In the genomic region with DNA sequence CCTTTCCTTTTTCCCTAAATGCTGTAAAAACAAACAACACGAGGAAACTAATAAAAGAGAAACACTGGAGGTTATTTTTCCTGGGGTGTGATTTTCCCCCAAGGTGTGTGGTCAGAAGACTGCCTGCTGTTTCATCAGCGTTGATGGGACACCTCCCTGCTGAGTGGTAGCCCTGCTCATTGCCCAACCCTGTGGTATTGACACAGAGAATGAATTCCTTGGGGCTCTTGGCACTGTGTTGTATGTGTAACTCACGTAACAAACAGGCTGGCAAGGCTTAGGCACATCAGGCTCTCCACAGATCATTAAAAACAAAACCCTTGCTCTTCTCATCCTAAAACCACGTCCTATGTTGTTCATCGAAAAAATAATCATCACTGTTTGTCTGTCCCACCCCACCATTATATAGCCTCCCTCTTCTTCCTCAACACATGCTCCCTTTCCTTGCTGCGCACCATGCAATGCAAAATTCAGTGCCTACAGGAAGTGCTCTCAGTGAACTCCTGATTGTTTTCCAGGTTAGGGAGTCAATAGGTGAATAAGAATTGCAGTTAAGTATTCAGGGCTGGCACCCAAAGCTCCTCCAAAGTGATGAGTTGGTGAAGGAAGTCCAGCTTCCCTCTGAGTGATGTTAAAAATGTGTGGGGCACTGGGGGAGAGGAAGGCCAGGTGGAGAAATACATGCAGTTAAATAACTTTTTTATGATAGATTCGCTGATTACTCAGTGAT, we compare ENCODE assay signal across 14 cellular contexts. TPM values are rescaled to one million over a fixed set of nuclear protein-coding genes. Genes with fewer than 3 reads are reported as not detected.
DNase-seq lines count a peak whose midpoint lies in the region; ATAC-seq and TF ChIP-seq lines count a peak whose summit lies in the region.
"Had no signal": no experiment of that assay in that cellular context is flagged by ENCODE, and none has a peak within 500 bp of the region (broad histone marks: within the 10 kb centered on the region; RNA-seq: fewer than 3 reads in every experiment).

No MANE protein-coding gene starts in this region.

- no peak overlapping the region for H2AFZ ChIP-seq in trophoblast cell (ENCODE audit: insufficient read depth, low read length, poor library complexity)

- no peak overlapping the region for H4K12ac ChIP-seq in trophoblast cell (ENCODE audit: low read depth, low read length)

- H3K27ac ChIP-seq in right lobe of liver (no peak overlapping the region), trophoblast cell (ENCODE audit: low read depth, low read length) (no peak overlapping the region)
- H3K27ac ChIP-seq: C4-2B, colonic mucosa had no signal

- no peaks in the 10 kb centered on the region for H3K9me3 ChIP-seq in right lobe of liver
- no peaks in the 10 kb centered on the region for H3K9me3 ChIP-seq in trophoblast cell (ENCODE audit: insufficient read depth, low read depth, low read length)
- H3K9me3 ChIP-seq: colonic mucosa had no signal

- H3K14ac ChIP-seq in trophoblast cell (ENCODE audit: low read length): no peak overlapping the region

- no peaks in the 10 kb centered on the region for H3K36me3 ChIP-seq in right lobe of liver
- H3K36me3 ChIP-seq in trophoblast cell (ENCODE audit: control insufficient read depth in 1 of 2, insufficient read depth in 2 of 2, low read length in 2 of 2): no peaks in the 10 kb centered on the region
- H3K36me3 ChIP-seq: colonic mucosa had no signal

- no peak overlapping the region for H3K4ac ChIP-seq in trophoblast cell (ENCODE audit: low read depth, low read length)

- no peak overlapping the region for H2AK5ac ChIP-seq in trophoblast cell (ENCODE audit: low read length)

- H3K4me1 ChIP-seq in right lobe of liver (no peaks in the 10 kb centered on the region), trophoblast cell (ENCODE audit: control insufficient read depth in 1 of 2, insufficient read depth in 2 of 2, low read length in 2 of 2) (no peaks in the 10 kb centered on the region)
- H3K4me1 ChIP-seq: colonic mucosa had no signal

- H3K27me3 ChIP-seq in right lobe of liver (no peaks in the 10 kb centered on the region), trophoblast cell (ENCODE audit: insufficient read depth, low read length) (no peaks in the 10 kb centered on the region)
- H3K27me3 ChIP-seq: colonic mucosa had no signal

- no peak overlapping the region for H2BK120ac ChIP-seq in trophoblast cell (ENCODE audit: insufficient read depth, low read length, poor library complexity)

- WGBS in right lobe of liver (ENCODE audit: insufficient coverage, low coverage, low lambda C conversion rate, missing lambda C conversion rate): 48% methylated on average over 7 of the region's 7 CpGs
- no CpG with 5 or more reads among the region's 7 CpGs for WGBS in trophoblast cell (ENCODE audit: extremely low coverage, insufficient coverage, insufficient read length)

- no peak overlapping the region for H4K8ac ChIP-seq in trophoblast cell (ENCODE audit: low read depth, low read length)

- intact Hi-C loops in right lobe of liver (cut with DNase I): no loop called here

- H3K23ac ChIP-seq in trophoblast cell (ENCODE audit: low read length): no peak overlapping the region

- no peaks in the 10 kb centered on the region for H3K79me1 ChIP-seq in trophoblast cell (ENCODE audit: low read length)

- DNase-seq in AML-193 (lab: John Stamatoyannopoulos, UW) (peak; percentile 15), M059J (ENCODE audit: low read depth) (peak; percentile 39), T47D (ENCODE audit: low read depth in 1 of 2, low spot score in 1 of 2) (peak; percentile 16 to 80), right lobe of liver (peak in 1 of 3 donors; percentile 53), trophoblast cell (no peak), hepatic stellate cell (ENCODE audit: low spot score) (no peak), SKM-1 (lab: John Stamatoyannopoulos, UW; ENCODE audit: unreplicated experiment) (no peak), GM13976 (ENCODE audit: low spot score) (no peak)
- DNase-seq: colonic mucosa, GF-D8, KBM-7, NCI-H510A, SHP77 had no signal

- no peak overlapping the region for H3K9ac ChIP-seq in trophoblast cell (ENCODE audit: low read length)

- no peak overlapping the region for H2BK5ac ChIP-seq in trophoblast cell (ENCODE audit: low read depth, low read length, poor library complexity)

- no peaks in the 10 kb centered on the region for H3K79me2 ChIP-seq in trophoblast cell (ENCODE audit: control insufficient read depth, insufficient read depth, low read length, poor library complexity)

- no peak for TF ChIP-seq POLR2A in right lobe of liver (IDR thresholded peaks at IDR 0.05)

- no peak overlapping the region for H3K4me2 ChIP-seq in trophoblast cell (ENCODE audit: low read length)

- ATAC-seq in right lobe of liver: peak; percentile 88 to 99 (median 95)

- H4K91ac ChIP-seq in trophoblast cell (ENCODE audit: low read depth, low read length): no peak overlapping the region

- TF ChIP-seq CTCF in right lobe of liver (IDR thresholded peaks at IDR 0.05) (no peak), GM13976 (IDR thresholded peaks at IDR 0.05; ENCODE audit: borderline replicate concordance, control extremely low read depth, extremely low read depth, insufficient read depth, missing control alignments) (no peak)

- H3K4me3 ChIP-seq in right lobe of liver (no peak overlapping the region), trophoblast cell (ENCODE audit: low read depth, low read length) (no peak overlapping the region)
- H3K4me3 ChIP-seq: colonic mucosa had no signal

- H2BK12ac ChIP-seq in trophoblast cell (ENCODE audit: low read length): no peak overlapping the region

- in situ Hi-C loops in T47D (cut with HindIII; ENCODE audit: low pct_unique_long_range_greater_than_20kb, low sequenced_read_pairs) (no loop called here), GM13976 (cut with MboI; ENCODE audit: low sequenced_read_pairs, unreplicated experiment) (loop anchor here (25.0 kb wide), 1 partner anchor 428 kb away; no protein-coding TSS in a partner anchor)

- H3K18ac ChIP-seq in trophoblast cell (ENCODE audit: low read length): no peak overlapping the region

RNA-seq across cellular contexts. Expression of a gene that starts 11.3 kb away (rescaled TPM):
- total RNA-seq in M059J (2014; rRNA removed; shearing (Covaris generic)): 10.3 and 11.7 TPM in 2 replicates
- total RNA-seq in right lobe of liver: 10 to 100 TPM in 4 of 6 experiments, 1 to 10 TPM in 2; 8.8 to 18.4 (median 11.8) TPM
- 17.0 and 17.1 TPM in 2 replicates for polyA plus RNA-seq in trophoblast cell (2013)

RNA-seq across cellular contexts. Expression of a gene that starts 11.8 kb away (rescaled TPM):
- total RNA-seq in M059J (2014; rRNA removed; shearing (Covaris generic)): 3.2 and 5.0 TPM in 2 replicates
- total RNA-seq in right lobe of liver: 10 to 100 TPM in 4 of 6 experiments, 1 to 10 TPM in 2; 4.7 to 12.8 (median 10.7) TPM
- polyA plus RNA-seq in trophoblast cell (2013): 61.0 and 67.8 TPM in 2 replicates

Comparison
In these comparisons a context has a peak if more than half of its experiments do, and no peak if none do; other contexts are left out.
1. DNase-seq: peak in AML-193 (2 of 2), M059J (single experiment) and T47D (2 of 2); none in trophoblast cell (0 of 2), hepatic stellate cell (single experiment), SKM-1 (single experiment) and GM13976 (single experiment).